In genomic region chr1:89844236-89844807, GRCh38 we compare ENCODE assay signal across 8 cellular contexts. TPM values are rescaled to one million over a fixed set of nuclear protein-coding genes. Genes with fewer than 3 reads are reported as not detected.
DNase-seq lines count a peak whose midpoint lies in the region; ATAC-seq, FAIRE-seq and TF ChIP-seq lines count a peak whose summit lies in the region.

No MANE protein-coding gene starts in this region.

- POLR2A ChIA-PET in activated CD8-positive, alpha-beta T cell treated with anti-CD3 and anti-CD28 coated beads for 36 hours (lab: Charles Lee), result interaction anchor here (0.5 to 2.2 kb wide), 15 partner anchors 8 to 212 kb away, joined by 3 to 21 read pairs (median 6); partner anchors contain the start of genes LRRC8C and LRRC8D

- no peak for TF ChIP-seq POLR2A in H54 (IDR thresholded peaks at IDR 0.05; ENCODE audit: low read depth, low read length)

- DNase-seq in H54 (ENCODE audit: insufficient read length, low spot score), result no peak
- peak; percentile 62 for DNase-seq in activated CD8-positive, alpha-beta T cell treated with anti-CD3 and anti-CD28 coated beads for 36 hours
- DNase-seq in fibroblast of mammary gland (ENCODE audit: low read depth), result no peak
- peak; percentile 28 to 37 for DNase-seq in stimulated activated CD4-positive, alpha-beta T cell treated with anti-CD3 and anti-CD28 coated beads, Interleukin-1b, Interleukin-23, amount 100 ng/mL, for 4 hours (ENCODE audit: low read depth in 2 of 2)
- DNase-seq in NCI-H748 (lab: John Stamatoyannopoulos, UW; ENCODE audit: unreplicated experiment), result no peak
- DNase-seq in SW480 (ENCODE audit: low spot score), result no peak
- no peak for DNase-seq in NCI-H1694 (lab: John Stamatoyannopoulos, UW)

- H3K4me1 Mint-ChIP-seq in activated CD8-positive, alpha-beta T cell treated with anti-CD3 and anti-CD28 coated beads for 36 hours (ENCODE audit: low read depth), result peaks cover 58% of the 10 kb centered on the region

- no peak for TF ChIP-seq CTCF in activated CD8-positive, alpha-beta T cell treated with anti-CD3 and anti-CD28 coated beads for 36 hours (IDR thresholded peaks at IDR 0.05)
- TF ChIP-seq CTCF in fibroblast of mammary gland (conservative IDR thresholded peaks at IDR 0.05; ENCODE audit: control insufficient read depth, insufficient read depth, low read depth, low read length), result no peak

- H3K36me3 Mint-ChIP-seq in activated CD8-positive, alpha-beta T cell treated with anti-CD3 and anti-CD28 coated beads for 36 hours (ENCODE audit: low read depth), result peaks cover 42% of the 10 kb centered on the region

- no peaks in the 10 kb centered on the region for H3K9me3 Mint-ChIP-seq in activated CD8-positive, alpha-beta T cell treated with anti-CD3 and anti-CD28 coated beads for 36 hours

- ATAC-seq in activated CD8-positive, alpha-beta T cell treated with anti-CD3 and anti-CD28 coated beads for 36 hours, result peak; percentile 16
- ATAC-seq in GM21529 (IDR thresholded peaks at IDR 0.05; ENCODE audit: unreplicated experiment), result no peak

- H3K4me3 ChIP-seq in fibroblast of mammary gland (ENCODE audit: control insufficient read depth, low read depth, low read length), result peak overlapping the region; percentile 85

- H3K4me3 Mint-ChIP-seq in activated CD8-positive, alpha-beta T cell treated with anti-CD3 and anti-CD28 coated beads for 36 hours, result peak overlapping the region; percentile 88

- no peaks in the 10 kb centered on the region for H3K27me3 Mint-ChIP-seq in activated CD8-positive, alpha-beta T cell treated with anti-CD3 and anti-CD28 coated beads for 36 hours

- CTCF ChIA-PET in activated CD8-positive, alpha-beta T cell treated with anti-CD3 and anti-CD28 coated beads for 36 hours (lab: Charles Lee), result interaction anchor here (0.8 to 5.6 kb wide), 15 partner anchors 9 to 198 kb away, joined by 3 to 31 read pairs (median 4); partner anchors contain the start of gene LRRC8D

- peak; percentile 45 for FAIRE-seq in H54 (lab: Jason Lieb, UNC)

- intact Hi-C loops in activated CD8-positive, alpha-beta T cell treated with anti-CD3 and anti-CD28 coated beads for 36 hours (cut with micrococcal nuclease), result loop anchor here (10.0 kb wide), 2 partner anchors 60 to 150 kb away; no protein-coding TSS in a partner anchor

- H3K27ac Mint-ChIP-seq in activated CD8-positive, alpha-beta T cell treated with anti-CD3 and anti-CD28 coated beads for 36 hours, result peak overlapping the region; percentile 96

RNA-seq across cellular contexts. Expression of gene LRRC8D, which starts 23.5 kb away (rescaled TPM):
- 10 to 100 TPM; 26.3 to 27.5 TPM for total RNA-seq in activated CD8-positive, alpha-beta T cell treated with anti-CD3 and anti-CD28 coated beads for 36 hours

Comparison
In these comparisons a context has a peak if more than half of its experiments do, and no peak if none do; other contexts are left out.
1. DNase-seq: peak in activated CD8-positive, alpha-beta T cell treated with anti-CD3 and anti-CD28 coated beads for 36 hours (single experiment) and stimulated activated CD4-positive, alpha-beta T cell treated with anti-CD3 and anti-CD28 coated beads, Interleukin-1b, Interleukin-23, amount 100 ng/mL, for 4 hours (2 of 2); none in H54 (single experiment), fibroblast of mammary gland (single experiment), NCI-H748 (single experiment), SW480 (single experiment) and NCI-H1694 (single experiment).